Comparison of ENCODE assay signal across 15 cellular contexts in genomic region chr4:27360651-27361347, GRCh38.
DNase-seq lines count a peak whose midpoint lies in the region; ATAC-seq, FAIRE-seq and TF ChIP-seq lines count a peak whose summit lies in the region.
"Had no signal": no experiment of that assay in that cellular context is flagged by ENCODE, and none has a peak within 500 bp of the region (broad histone marks: within the 10 kb centered on the region; RNA-seq: fewer than 3 reads in every experiment).

No MANE protein-coding gene starts in this region.

- no peaks in the 10 kb centered on the region for H3K4me1 Mint-ChIP-seq in activated T-cell treated with anti-CD3 and anti-CD28 coated beads, Interleukin-2, amount 50 U/mL, for 24 hours (ENCODE audit: low read depth)
- H3K4me1 Mint-ChIP-seq: memory B cell had no signal

- H3K27me3 Mint-ChIP-seq in activated T-cell treated with anti-CD3 and anti-CD28 coated beads, Interleukin-2, amount 50 U/mL, for 24 hours = no peaks in the 10 kb centered on the region
- H3K27me3 Mint-ChIP-seq: memory B cell had no signal

- H3K36me3 Mint-ChIP-seq in activated T-cell treated with anti-CD3 and anti-CD28 coated beads, Interleukin-2, amount 50 U/mL, for 24 hours (ENCODE audit: low read depth) = no peaks in the 10 kb centered on the region
- H3K36me3 Mint-ChIP-seq: memory B cell had no signal

- DNase-seq in A172 (ENCODE audit: low spot score) (peak; percentile 50), HT1080 (ENCODE audit: low read depth) (peak; percentile 36), bronchial epithelial cell (ENCODE audit: low read depth) (peak; percentile 13), left kidney (ENCODE audit: low read depth, low spot score) (peak; percentile 10), NCI-H1694 (lab: John Stamatoyannopoulos, UW) (no peak)
- DNase-seq in activated T-cell treated with anti-CD3 and anti-CD28 coated beads, Interleukin-2, amount 50 U/mL, for 24 hours = no peak
- DNase-seq: activated CD4-positive, alpha-beta T cell treated with anti-CD3 and anti-CD28 coated beads, Interleukin-2, amount 50 U/mL, for 1 hour; activated naive CD4-positive, alpha-beta T cell; NCI-H345; upper lobe of left lung had no signal

- H3K4me3 Mint-ChIP-seq in activated T-cell treated with anti-CD3 and anti-CD28 coated beads, Interleukin-2, amount 50 U/mL, for 24 hours = no peak overlapping the region
- H3K4me3 Mint-ChIP-seq: memory B cell had no signal

- no peak for ATAC-seq in GM19395 (IDR thresholded peaks at IDR 0.05; ENCODE audit: unreplicated experiment)
- no peak for ATAC-seq in SK-N-SH treated with all-trans-retinoic acid at 6 μM for 48 hours

- TF ChIP-seq CTCF in bronchial epithelial cell (IDR thresholded peaks at IDR 0.05; ENCODE audit: insufficient read depth, low read length, severe bottlenecking) = no peak

- FAIRE-seq in bronchial epithelial cell (lab: Jason Lieb, UNC) = no peak
- FAIRE-seq: GM18507 had no signal

- H3K4me3 ChIP-seq in bronchial epithelial cell (ENCODE audit: low read depth, low read length) = no peak overlapping the region
- H3K4me3 ChIP-seq: right atrium auricular region, upper lobe of left lung had no signal

- no peaks in the 10 kb centered on the region for H3K36me3 ChIP-seq in bronchial epithelial cell (ENCODE audit: control insufficient read depth, insufficient read depth, low read length)
- H3K36me3 ChIP-seq: right atrium auricular region, upper lobe of left lung had no signal

- H3K27me3 ChIP-seq in bronchial epithelial cell (ENCODE audit: control insufficient read depth, insufficient read depth, low read length) = no peaks in the 10 kb centered on the region
- H3K27me3 ChIP-seq: right atrium auricular region, upper lobe of left lung had no signal

- H3K27ac Mint-ChIP-seq in activated T-cell treated with anti-CD3 and anti-CD28 coated beads, Interleukin-2, amount 50 U/mL, for 24 hours = no peak overlapping the region
- H3K27ac Mint-ChIP-seq: memory B cell had no signal

- H3K9me3 Mint-ChIP-seq in activated T-cell treated with anti-CD3 and anti-CD28 coated beads, Interleukin-2, amount 50 U/mL, for 24 hours = no peaks in the 10 kb centered on the region
- H3K9me3 Mint-ChIP-seq: memory B cell had no signal

TF ChIP-seq in SK-N-SH treated with all-trans-retinoic acid at 6 μM for 48 hours, 23 proteins besides CTCF, POLR2A, EP300 and RAD21:
- TF ChIP-seq POU6F1 (CRISPR knock-in tag; IDR thresholded peaks at IDR 0.05; ENCODE audit: borderline replicate concordance, low read depth) (no peak), BACH2 (CRISPR knock-in tag; IDR thresholded peaks at IDR 0.05; ENCODE audit: borderline replicate concordance) (no peak)

Comparison
In these comparisons a context has a peak if more than half of its experiments do, and no peak if none do; other contexts are left out.
1. DNase-seq: peak in A172 (single experiment), HT1080 (single experiment), bronchial epithelial cell (single experiment) and left kidney (single experiment); none in activated T-cell treated with anti-CD3 and anti-CD28 coated beads, Interleukin-2, amount 50 U/mL, for 24 hours (single experiment) and NCI-H1694 (single experiment).